In the genomic region with DNA sequence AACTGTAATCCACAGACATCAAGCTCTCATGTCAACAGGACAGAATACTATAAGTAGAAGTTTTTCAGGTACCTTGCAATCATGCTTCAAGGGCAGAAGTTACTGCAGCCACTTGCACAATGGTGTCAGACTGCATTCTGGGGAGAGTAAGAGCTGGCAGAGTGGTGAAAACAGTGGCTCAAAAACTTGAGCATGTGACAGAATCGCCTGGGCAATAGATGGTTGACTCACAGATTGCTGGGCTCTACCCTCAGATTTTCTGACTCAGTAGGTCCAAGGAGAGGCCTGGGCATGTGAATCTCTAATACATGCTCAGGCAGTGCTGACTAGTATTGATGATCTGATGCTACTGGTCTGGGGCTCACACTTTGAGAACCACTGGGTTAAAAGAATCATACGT, we compare ENCODE assay signal across 16 cellular contexts.
DNase-seq lines count a peak whose midpoint lies in the region; TF ChIP-seq lines count a peak whose summit lies in the region.
"Had no signal": no experiment of that assay in that cellular context is flagged by ENCODE, and none has a peak within 500 bp of the region (broad histone marks: within the 10 kb centered on the region; RNA-seq: fewer than 3 reads in every experiment).

No MANE protein-coding gene starts in this region.

- in situ Hi-C loops in GM23248 (cut with MboI) (no loop called here), GM13976 (cut with MboI; ENCODE audit: low sequenced_read_pairs, unreplicated experiment) (no loop called here)

- 39 to 53% methylated on average over 2 of the region's 2 CpGs for WGBS in GM23248 (ENCODE audit: low coverage in 1 of 2, low lambda C conversion rate in 2 of 2, missing lambda C conversion rate in 2 of 2), 2 experiments
- 84 to 85% methylated on average over 2 of the region's 2 CpGs for WGBS in endodermal cell (ENCODE audit: insufficient coverage in 1 of 2, insufficient read length in 1 of 2), 2 experiments
- 100% methylated on average over 1 of the region's 2 CpGs for WGBS in suprapubic skin

- no peaks in the 10 kb centered on the region for H4K20me1 ChIP-seq in GM23248 (ENCODE audit: insufficient read depth)

- TF ChIP-seq EP300 in suprapubic skin (IDR thresholded peaks at IDR 0.05), result no peak

- H3K27me3 ChIP-seq in GM23248 (replicated peaks; ENCODE audit: insufficient read depth), result peaks cover 40% of the 10 kb centered on the region
- H3K27me3 ChIP-seq in endodermal cell (ENCODE audit: control insufficient read depth, insufficient read depth, low read length, poor library complexity, severe bottlenecking), result peaks cover 7% of the 10 kb centered on the region
- peaks cover 62% of the 10 kb centered on the region for H3K27me3 ChIP-seq in suprapubic skin

- TF ChIP-seq POLR2A in suprapubic skin (IDR thresholded peaks at IDR 0.05), result no peak

- TF ChIP-seq CTCF in AG10803 (conservative IDR thresholded peaks at IDR 0.05; ENCODE audit: low read length) (no peak), endodermal cell (conservative IDR thresholded peaks at IDR 0.05) (no peak), GM13976 (IDR thresholded peaks at IDR 0.05; ENCODE audit: borderline replicate concordance, control extremely low read depth, extremely low read depth, insufficient read depth, missing control alignments) (no peak), suprapubic skin (IDR thresholded peaks at IDR 0.05) (no peak)

- H3K27ac ChIP-seq in GM23248, result no peak overlapping the region
- no peak overlapping the region for H3K27ac ChIP-seq in endodermal cell (ENCODE audit: low read depth, low read length)
- no peak overlapping the region for H3K27ac ChIP-seq in suprapubic skin

- DNase-seq in AG10803 (ENCODE audit: low read depth) (peak; percentile 31), GM23248 (peak; percentile 71), endodermal cell (peak; percentile 14), islet precursor cell (peak; percentile 38), GM13976 (ENCODE audit: low spot score) (no peak), suprapubic skin (ENCODE audit: low spot score in 2 of 2) (no peak)
- DNase-seq in stimulated activated CD8-positive, alpha-beta memory T cell treated with anti-CD3 and anti-CD28 coated beads, Interleukin-4, amount 100 ng/mL, for 48 hours, result no peak
- DNase-seq: C1 segment of cervical spinal cord; Calu3; CD4-positive, alpha-beta memory T cell; COR-L47; DMS53; DMS79 treated with DMSO at 0.1 percent for 48 hours; GF-D8; H7; HCEC 1CT had no signal

- H2AFZ ChIP-seq in GM23248, result no peak overlapping the region

- no peak overlapping the region for H3K27ac Mint-ChIP-seq in endodermal cell
- H3K27ac Mint-ChIP-seq: CD4-positive, alpha-beta memory T cell had no signal

- no peaks in the 10 kb centered on the region for H3K36me3 Mint-ChIP-seq in endodermal cell (ENCODE audit: low read depth)
- H3K36me3 Mint-ChIP-seq: CD4-positive, alpha-beta memory T cell had no signal

- H3K9me3 ChIP-seq in GM23248 (ENCODE audit: low read depth), result no peaks in the 10 kb centered on the region
- H3K9me3 ChIP-seq in endodermal cell (ENCODE audit: control insufficient read depth, low read length), result no peaks in the 10 kb centered on the region
- no peaks in the 10 kb centered on the region for H3K9me3 ChIP-seq in suprapubic skin

- H3K27me3 Mint-ChIP-seq in endodermal cell (ENCODE audit: insufficient read depth), result peaks cover 15% of the 10 kb centered on the region

- no peaks in the 10 kb centered on the region for H3K9me2 ChIP-seq in GM23248 (ENCODE audit: insufficient read depth)

- no peak overlapping the region for H3K4me2 ChIP-seq in GM23248 (ENCODE audit: unreplicated experiment)

- peaks cover 7% of the 10 kb centered on the region for H3K4me1 Mint-ChIP-seq in endodermal cell
- H3K4me1 Mint-ChIP-seq: CD4-positive, alpha-beta memory T cell had no signal

- H3K4me1 ChIP-seq in GM23248 (ENCODE audit: insufficient read depth), result peaks cover 11% of the 10 kb centered on the region
- H3K4me1 ChIP-seq in endodermal cell (ENCODE audit: control insufficient read depth, insufficient read depth, low read length), result no peaks in the 10 kb centered on the region
- H3K4me1 ChIP-seq in suprapubic skin, result no peaks in the 10 kb centered on the region

- H3K9ac ChIP-seq in GM23248 (no peak overlapping the region), endodermal cell (ENCODE audit: extremely low read depth, low read length, poor library complexity, severe bottlenecking) (no peak overlapping the region)

- H3K4me3 ChIP-seq in AG10803 (ENCODE audit: low read length) (no peak overlapping the region), GM23248 (no peak overlapping the region), endodermal cell (ENCODE audit: low read length) (no peak overlapping the region), suprapubic skin (no peak overlapping the region)

- no peak overlapping the region for H3K4me3 Mint-ChIP-seq in endodermal cell
- H3K4me3 Mint-ChIP-seq: CD4-positive, alpha-beta memory T cell had no signal

- no peaks in the 10 kb centered on the region for H3K79me2 ChIP-seq in GM23248 (ENCODE audit: insufficient read depth)

- H3K36me3 ChIP-seq in GM23248 (ENCODE audit: low read depth), result no peaks in the 10 kb centered on the region
- H3K36me3 ChIP-seq in endodermal cell (ENCODE audit: control insufficient read depth, insufficient read depth, low read length), result no peaks in the 10 kb centered on the region
- no peaks in the 10 kb centered on the region for H3K36me3 ChIP-seq in suprapubic skin

- 0 out of 2 replicates have a peak, but pooled peaks cover 7% of the 10 kb centered on the region for H3F3A ChIP-seq in GM23248 (ENCODE audit: insufficient read depth)

- H3K9me3 Mint-ChIP-seq in endodermal cell, result no peaks in the 10 kb centered on the region

Comparison
In these comparisons a context has a peak if more than half of its experiments do, and no peak if none do; other contexts are left out.
1. DNase-seq: peak in AG10803 (single experiment), GM23248 (single experiment), endodermal cell (single experiment) and islet precursor cell (single experiment); none in stimulated activated CD8-positive, alpha-beta memory T cell treated with anti-CD3 and anti-CD28 coated beads, Interleukin-4, amount 100 ng/mL, for 48 hours (single experiment), GM13976 (single experiment) and suprapubic skin (0 of 2).